In the genomic region with DNA sequence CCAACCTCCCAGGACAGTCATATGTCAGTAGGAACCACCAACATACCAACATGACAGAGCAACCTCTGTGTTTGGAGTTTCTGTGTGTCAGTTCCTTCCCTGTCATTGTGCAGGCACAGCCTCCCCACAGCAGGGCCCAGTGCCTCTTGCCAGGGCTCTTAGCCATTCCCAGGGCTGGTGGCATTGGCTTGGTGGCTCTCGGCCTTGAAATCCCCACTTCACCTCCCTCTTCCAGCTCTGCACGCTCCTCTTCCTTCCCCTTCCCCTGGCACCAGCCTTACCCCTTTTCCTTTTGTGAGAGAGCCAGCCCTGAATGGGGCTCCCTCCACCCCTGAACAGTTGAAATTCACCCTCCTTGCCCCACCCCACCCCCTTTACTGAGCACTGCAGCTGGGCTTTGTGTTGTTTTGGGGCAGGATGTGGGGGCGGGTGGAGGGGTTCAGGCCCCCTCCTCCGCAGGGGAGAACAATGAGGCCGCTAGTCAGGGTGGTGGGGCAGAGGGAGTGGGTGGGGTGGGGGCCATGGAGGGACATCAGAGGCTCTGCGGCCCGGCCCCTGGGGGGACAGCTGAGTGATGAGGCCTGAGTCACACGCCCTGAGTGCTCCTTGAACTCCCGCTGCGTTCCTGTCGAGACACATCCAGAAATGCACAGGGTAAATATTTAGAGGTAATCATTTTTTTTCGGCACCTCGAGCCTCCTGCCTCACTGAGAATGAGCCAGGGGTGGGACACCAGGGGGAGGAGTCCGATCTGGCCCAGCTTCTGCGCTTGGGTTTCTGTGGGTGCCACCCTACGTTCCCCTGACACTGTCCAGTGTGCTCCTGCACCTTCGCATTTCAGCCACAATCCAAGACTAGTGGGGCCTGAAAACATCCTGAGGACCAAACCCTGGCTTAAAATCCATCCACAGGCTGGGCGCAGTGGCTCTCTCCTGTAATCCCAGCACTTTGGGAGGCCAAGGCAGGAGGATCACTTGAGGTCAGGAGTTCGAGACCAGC, we compare ENCODE assay signal across 14 cellular contexts. TPM values are rescaled to one million over a fixed set of nuclear protein-coding genes. Genes with fewer than 3 reads are reported as not detected.
DNase-seq lines count a peak whose midpoint lies in the region; ATAC-seq and TF ChIP-seq lines count a peak whose summit lies in the region.
"Had no signal": no experiment of that assay in that cellular context is flagged by ENCODE, and none has a peak within 500 bp of the region (broad histone marks: within the 10 kb centered on the region; RNA-seq: fewer than 3 reads in every experiment).

No MANE protein-coding gene starts in this region.

- POLR2A ChIA-PET in IMR-90 (lab: Charles Lee; ENCODE audit: unreplicated experiment): no interaction called here

- H4K5ac ChIP-seq in IMR-90 (ENCODE audit: low read depth, low read length): no peak overlapping the region

- H3K27ac Mint-ChIP-seq in neural crest cell (ENCODE audit: unreplicated experiment): peak overlapping the region; percentile 25
- no peak overlapping the region for H3K27ac Mint-ChIP-seq in glutamatergic neuron (ENCODE audit: unreplicated experiment)

- H3K4me3 ChIP-seq in IMR-90 (ENCODE audit: insufficient read depth, low read depth, low read length) (no peak overlapping the region), RWPE2 (ENCODE audit: severe bottlenecking) (no peak overlapping the region)

- TF ChIP-seq RAD21 in IMR-90 (IDR thresholded peaks at IDR 0.05; ENCODE audit: low read length): no peak

- no peak overlapping the region for H3K23ac ChIP-seq in IMR-90 (ENCODE audit: low read depth, low read length)

- H3K4me1 Mint-ChIP-seq in neural crest cell (peaks cover 41% of the 10 kb centered on the region), glutamatergic neuron (ENCODE audit: low read depth, unreplicated experiment) (peaks cover 7% of the 10 kb centered on the region)

- H2BK20ac ChIP-seq in IMR-90 (ENCODE audit: low read depth, low read length): no peak overlapping the region

- H4K8ac ChIP-seq in IMR-90 (ENCODE audit: low read depth in 2 of 2, low read length in 2 of 2): no peak overlapping the region

- H3K14ac ChIP-seq in IMR-90 (replicated peaks; ENCODE audit: low read depth, low read length): no peak overlapping the region

- H3K27me3 Mint-ChIP-seq in neural crest cell (ENCODE audit: low read depth) (peaks cover 7% of the 10 kb centered on the region), glutamatergic neuron (ENCODE audit: unreplicated experiment) (peaks cover 6% of the 10 kb centered on the region)

- H2BK15ac ChIP-seq in IMR-90 (ENCODE audit: low read depth, low read length): no peak overlapping the region

- H3K4me3 Mint-ChIP-seq in neural crest cell: no peak overlapping the region
- H3K4me3 Mint-ChIP-seq in glutamatergic neuron (ENCODE audit: unreplicated experiment): no peak overlapping the region

- no peak overlapping the region for H3K27ac ChIP-seq in IMR-90 (ENCODE audit: insufficient read depth, low read length)
- peak overlapping the region; percentile 42 for H3K27ac ChIP-seq in RWPE2 (ENCODE audit: poor library complexity, severe bottlenecking)
- H3K27ac ChIP-seq: neutrophil had no signal

- H3K36me3 Mint-ChIP-seq in neural crest cell (ENCODE audit: low read depth) (no peaks in the 10 kb centered on the region), glutamatergic neuron (ENCODE audit: unreplicated experiment) (no peaks in the 10 kb centered on the region)

- H3K9me3 Mint-ChIP-seq in neural crest cell (no peaks in the 10 kb centered on the region), glutamatergic neuron (ENCODE audit: unreplicated experiment) (no peaks in the 10 kb centered on the region)
- H3K9me3 Mint-ChIP-seq: CD8-positive, alpha-beta memory T cell had no signal

- TF ChIP-seq CTCF in IMR-90 (conservative IDR thresholded peaks at IDR 0.05; ENCODE audit: low read depth, low read length) (no peak), RWPE2 (IDR thresholded peaks at IDR 0.05; ENCODE audit: poor library complexity, severe bottlenecking) (no peak), neural crest cell (conservative IDR thresholded peaks at IDR 0.05) (no peak), glutamatergic neuron (IDR thresholded peaks at IDR 0.05; ENCODE audit: partially characterized antibody, unreplicated experiment) (no peak)

- in situ Hi-C loops in IMR-90 (cut with MboI; ENCODE audit: low sequenced_read_pairs): no loop called here

- no peak overlapping the region for H2AK5ac ChIP-seq in IMR-90 (ENCODE audit: low read depth, low read length)

- no peak overlapping the region for H3K4ac ChIP-seq in IMR-90 (ENCODE audit: low read depth, low read length)

- H3K4me1 ChIP-seq in IMR-90 (ENCODE audit: control insufficient read depth, insufficient read depth, low read length) (no peaks in the 10 kb centered on the region), RWPE2 (ENCODE audit: insufficient read depth, poor library complexity, severe bottlenecking) (peaks cover 11% of the 10 kb centered on the region)

- CTCF ChIA-PET in IMR-90 (lab: Yijun Ruan, JAX): no interaction called here

- no peak overlapping the region for H3K56ac ChIP-seq in IMR-90 (ENCODE audit: extremely low read depth, insufficient read depth, low read length)

- intact Hi-C loops in IMR-90 (cut with micrococcal nuclease): no loop called here

- BruUV-seq in IMR-90 (replicated peaks; lab: Mats Ljungman, UMichigan): no TSS peak

- 54% methylated on average over 6 of the region's 19 CpGs; no CpG with 5 or more reads in 1 of the 2 experiments for WGBS in IMR-90 (ENCODE audit: extremely low coverage in 2 of 2, insufficient read length in 1 of 2), 2 experiments

- H3K4me2 ChIP-seq in IMR-90 (ENCODE audit: low read depth, low read length): no peak overlapping the region

- H2AK9ac ChIP-seq in IMR-90 (replicated peaks; ENCODE audit: low read depth, low read length, poor library complexity): peak overlapping the region; percentile 9

- peaks cover 75% of the 10 kb centered on the region for H3K27me3 ChIP-seq in IMR-90 (ENCODE audit: control insufficient read depth, insufficient read depth, low read length)
- no peaks in the 10 kb centered on the region for H3K27me3 ChIP-seq in RWPE2 (ENCODE audit: insufficient read depth, poor library complexity, severe bottlenecking)

- dilution Hi-C loops in IMR-90 (cut with HindIII; ENCODE audit: low sequenced_read_pairs, unreplicated experiment): no loop called here

- no peaks in the 10 kb centered on the region; the same call in 1 of the 2 replicates for H3K9me1 ChIP-seq in IMR-90 (ENCODE audit: insufficient read depth, low read length)

- no peak for TF ChIP-seq POLR2A in IMR-90 (IDR thresholded peaks at IDR 0.05; ENCODE audit: low read depth, low read length)

- peak overlapping the region; percentile 51 for H2AFZ ChIP-seq in IMR-90 (replicated peaks; ENCODE audit: low read length, poor library complexity)

- peak; percentile 79 for DNase-seq in DMS79 (lab: John Stamatoyannopoulos, UW)
- DNase-seq in IMR-90: no peak
- DNase-seq in RWPE2 (ENCODE audit: low spot score): peak; percentile 86
- no peak for DNase-seq in neural crest cell (ENCODE audit: low read depth, low spot score)
- no peak for DNase-seq in glutamatergic neuron
- no peak for DNase-seq in activated CD4-positive, alpha-beta T cell treated with anti-CD3 and anti-CD28 coated beads for 1 hour
- DNase-seq in NCI-H82 treated with DMSO at 0.1 percent for 48 hours (lab: John Stamatoyannopoulos, UW; ENCODE audit: unreplicated experiment): no peak
- no peak for DNase-seq in stimulated activated CD8-positive, alpha-beta memory T cell treated with anti-CD3 and anti-CD28 coated beads, Interleukin-4, amount 100 ng/mL, for 48 hours
- DNase-seq: activated CD8-positive, alpha-beta memory T cell treated with anti-CD3 and anti-CD28 coated beads, Interleukin-2, amount 50 U/mL, for 48 hours; CD8-positive, alpha-beta memory T cell; effector CD4-positive, alpha-beta T cell; NCI-H1694 had no signal

- H3K36me3 ChIP-seq in IMR-90 (ENCODE audit: control insufficient read depth, insufficient read depth, low read length) (no peaks in the 10 kb centered on the region), RWPE2 (ENCODE audit: low read depth) (no peaks in the 10 kb centered on the region)
- H3K36me3 ChIP-seq: neutrophil had no signal

- H4K20me1 ChIP-seq in IMR-90 (ENCODE audit: insufficient read depth, low read length): no peaks in the 10 kb centered on the region; the same call in 1 of the 2 replicates

- H3K79me1 ChIP-seq in IMR-90 (ENCODE audit: low read depth in 1 of 2, low read length in 2 of 2): no peaks in the 10 kb centered on the region

- no peak overlapping the region for H3K18ac ChIP-seq in IMR-90 (ENCODE audit: low read depth, low read length)

- no peak overlapping the region for H3K9ac ChIP-seq in IMR-90 (ENCODE audit: low read depth, low read length)

- H3K9me3 ChIP-seq in IMR-90 (ENCODE audit: control insufficient read depth, insufficient read depth, low read length) (no peaks in the 10 kb centered on the region), RWPE2 (ENCODE audit: severe bottlenecking) (no peaks in the 10 kb centered on the region)
- H3K9me3 ChIP-seq: neutrophil had no signal

- no peak overlapping the region for H2BK5ac ChIP-seq in IMR-90 (ENCODE audit: low read depth, low read length, poor library complexity, severe bottlenecking)

- peak; percentile 59 for ATAC-seq in IMR-90 (ENCODE audit: low read depth)
- peak; percentile 93 for ATAC-seq in RWPE2 (ENCODE audit: low read depth)

- no peak overlapping the region for H2BK120ac ChIP-seq in IMR-90 (ENCODE audit: low read depth, low read length)

- no peak overlapping the region for H4K91ac ChIP-seq in IMR-90 (ENCODE audit: insufficient read depth, low read depth, low read length)

TF ChIP-seq in IMR-90, 13 proteins besides CTCF, POLR2A, EP300 and RAD21 (continues in another document):
- TF ChIP-seq BHLHE40 (IDR thresholded peaks at IDR 0.05; ENCODE audit: low read depth, low read length) (no peak), RFX5 (IDR thresholded peaks at IDR 0.05; ENCODE audit: low read depth, low read length) (no peak), SMC3 (IDR thresholded peaks at IDR 0.05; ENCODE audit: low read depth, low read length) (no peak), MAFK (IDR thresholded peaks at IDR 0.05; ENCODE audit: low read depth, low read length) (no peak)
- TF ChIP-seq, protein P1, sequence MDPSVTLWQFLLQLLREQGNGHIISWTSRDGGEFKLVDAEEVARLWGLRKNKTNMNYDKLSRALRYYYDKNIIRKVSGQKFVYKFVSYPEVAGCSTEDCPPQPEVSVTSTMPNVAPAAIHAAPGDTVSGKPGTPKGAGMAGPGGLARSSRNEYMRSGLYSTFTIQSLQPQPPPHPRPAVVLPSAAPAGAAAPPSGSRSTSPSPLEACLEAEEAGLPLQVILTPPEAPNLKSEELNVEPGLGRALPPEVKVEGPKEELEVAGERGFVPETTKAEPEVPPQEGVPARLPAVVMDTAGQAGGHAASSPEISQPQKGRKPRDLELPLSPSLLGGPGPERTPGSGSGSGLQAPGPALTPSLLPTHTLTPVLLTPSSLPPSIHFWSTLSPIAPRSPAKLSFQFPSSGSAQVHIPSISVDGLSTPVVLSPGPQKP (IDR thresholded peaks at IDR 0.05; ENCODE audit: borderline replicate concordance, low read depth, low read length): no peak

RNA-seq across cellular contexts. Expression of a gene that starts 28.6 kb away (rescaled TPM):
- total RNA-seq in IMR-90 (2012; rRNA removed): not detected in 2 replicates
- polyA plus RNA-seq in IMR-90 (2012; rRNA removed): not detected in 2 replicates
- 0.01 TPM in 1 of 2 replicates, not detected in the other for polyA plus RNA-seq in IMR-90 (2012; cell fraction: cytosol; rRNA removed)
- polyA plus RNA-seq in IMR-90 (2012; cell fraction: nucleus; rRNA removed; ENCODE audit: low replicate concordance): not detected in 2 replicates
- total RNA-seq in neural crest cell: 0.16 and 0.91 TPM in 2 replicates
- 0.37 TPM for total RNA-seq in glutamatergic neuron (ENCODE audit: unreplicated experiment)
- total RNA-seq: glomerular endothelial cell had no signal

Comparison
In these comparisons a context has a peak if more than half of its experiments do, and no peak if none do; other contexts are left out.
1. DNase-seq: peak in DMS79 (single experiment) and RWPE2 (single experiment); none in IMR-90 (single experiment), neural crest cell (single experiment), glutamatergic neuron (single experiment), activated CD4-positive, alpha-beta T cell treated with anti-CD3 and anti-CD28 coated beads for 1 hour (single experiment), NCI-H82 treated with DMSO at 0.1 percent for 48 hours (single experiment) and stimulated activated CD8-positive, alpha-beta memory T cell treated with anti-CD3 and anti-CD28 coated beads, Interleukin-4, amount 100 ng/mL, for 48 hours (single experiment).